ENCODE assay signal across 15 cellular contexts in genomic region chr7:155941688-155942087, GRCh38.
A peak's percentile ranks its signal among the peaks of the same experiment; 100 is the strongest.
DNase-seq lines count a peak whose midpoint lies in the region; ATAC-seq and TF ChIP-seq lines count a peak whose summit lies in the region.
"Had no signal": no experiment of that assay in that cellular context is flagged by ENCODE, and none has a peak within 500 bp of the region (broad histone marks: within the 10 kb centered on the region; RNA-seq: fewer than 3 reads in every experiment).

No MANE protein-coding gene starts in this region.

- H3K27ac ChIP-seq in endodermal cell (ENCODE audit: low read depth, low read length) (no peak overlapping the region), sigmoid colon (no peak overlapping the region)
- H3K27ac ChIP-seq: BLaER1 had no signal

- H3K9me3 ChIP-seq in endodermal cell (ENCODE audit: control insufficient read depth, low read length) (peaks cover 11% of the 10 kb centered on the region), sigmoid colon (peaks cover 0 to 1% (median 0%) of the 10 kb centered on the region in 4 donors)
- H3K9me3 ChIP-seq: Caco-2, HAP-1 had no signal

- TF ChIP-seq POLR2A in sigmoid colon (IDR thresholded peaks at IDR 0.05) = no peak

- no peaks in the 10 kb centered on the region for H3K4me1 Mint-ChIP-seq in endodermal cell
- H3K4me1 Mint-ChIP-seq in stimulated activated memory B cell treated with anti-CD40 and anti-IgM and Interleukin-4, amounts not matched to agents 10 μg/mL and 1 μg/mL and 100 μg/mL, for 72 hours = no peaks in the 10 kb centered on the region
- peaks cover 10% of the 10 kb centered on the region for H3K4me1 Mint-ChIP-seq in activated naive CD4-positive, alpha-beta T cell treated with anti-CD3 and anti-CD28 coated beads for 36 hours (ENCODE audit: low read depth)
- H3K4me1 Mint-ChIP-seq: CD8-positive, alpha-beta memory T cell had no signal

- CTCF ChIA-PET in activated naive CD4-positive, alpha-beta T cell treated with anti-CD3 and anti-CD28 coated beads for 36 hours (lab: Charles Lee) = no interaction called here

- DNase-seq in DMS79 treated with DMSO at 0.1 percent for 48 hours (lab: John Stamatoyannopoulos, UW) = peak; percentile 72
- DNase-seq in NCI-H187 (lab: John Stamatoyannopoulos, UW) = peak; percentile 36 to 65
- peak; percentile 23 for DNase-seq in endodermal cell
- DNase-seq in sigmoid colon = peak; percentile 22
- no peak for DNase-seq in cerebellar cortex (ENCODE audit: low spot score)
- no peak for DNase-seq in activated naive CD4-positive, alpha-beta T cell treated with anti-CD3 and anti-CD28 coated beads for 36 hours
- DNase-seq: AML-193; CD8-positive, alpha-beta memory T cell; DMS53 had no signal

- intact Hi-C loops in sigmoid colon (cut with DNase I) = no loop called here
- intact Hi-C loops in activated naive CD4-positive, alpha-beta T cell treated with anti-CD3 and anti-CD28 coated beads for 36 hours (cut with micrococcal nuclease) = loop anchor here (2.0 kb wide), 1 partner anchor 21 kb away; no protein-coding TSS in a partner anchor

- H3K36me3 ChIP-seq in endodermal cell (ENCODE audit: control insufficient read depth, insufficient read depth, low read length) (no peaks in the 10 kb centered on the region), sigmoid colon (no peaks in the 10 kb centered on the region)
- H3K36me3 ChIP-seq: BLaER1, HAP-1 had no signal

- H3K27me3 Mint-ChIP-seq in endodermal cell (ENCODE audit: insufficient read depth) = peaks cover 11% of the 10 kb centered on the region
- H3K27me3 Mint-ChIP-seq in stimulated activated memory B cell treated with anti-CD40 and anti-IgM and Interleukin-4, amounts not matched to agents 10 μg/mL and 1 μg/mL and 100 μg/mL, for 72 hours = peaks cover 9% of the 10 kb centered on the region
- H3K27me3 Mint-ChIP-seq in activated naive CD4-positive, alpha-beta T cell treated with anti-CD3 and anti-CD28 coated beads for 36 hours (ENCODE audit: low read depth) = peaks cover 5% of the 10 kb centered on the region

- TF ChIP-seq CTCF in endodermal cell (conservative IDR thresholded peaks at IDR 0.05) = no peak
- no peak for TF ChIP-seq CTCF in sigmoid colon (IDR thresholded peaks at IDR 0.05)

- H3K9me3 Mint-ChIP-seq in endodermal cell = peaks cover 20% of the 10 kb centered on the region
- H3K9me3 Mint-ChIP-seq in stimulated activated memory B cell treated with anti-CD40 and anti-IgM and Interleukin-4, amounts not matched to agents 10 μg/mL and 1 μg/mL and 100 μg/mL, for 72 hours = peaks cover 19% of the 10 kb centered on the region
- H3K9me3 Mint-ChIP-seq in activated naive CD4-positive, alpha-beta T cell treated with anti-CD3 and anti-CD28 coated beads for 36 hours = peaks cover 9% of the 10 kb centered on the region

- no peaks in the 10 kb centered on the region for H3K4me1 ChIP-seq in endodermal cell (ENCODE audit: control insufficient read depth, insufficient read depth, low read length)
- H3K4me1 ChIP-seq in sigmoid colon = no peaks in the 10 kb centered on the region
- H3K4me1 ChIP-seq: Caco-2, HAP-1 had no signal

- no peak for TF ChIP-seq EP300 in sigmoid colon (IDR thresholded peaks at IDR 0.05)

- H3K27me3 ChIP-seq in endodermal cell (ENCODE audit: control insufficient read depth, insufficient read depth, low read length, poor library complexity, severe bottlenecking) = peaks cover 23% of the 10 kb centered on the region
- H3K27me3 ChIP-seq in sigmoid colon = peaks cover 0 to 15% (median 0%) of the 10 kb centered on the region in 3 donors
- H3K27me3 ChIP-seq: BLaER1 had no signal

- no peak overlapping the region for H3K4me3 Mint-ChIP-seq in endodermal cell
- H3K4me3 Mint-ChIP-seq in stimulated activated memory B cell treated with anti-CD40 and anti-IgM and Interleukin-4, amounts not matched to agents 10 μg/mL and 1 μg/mL and 100 μg/mL, for 72 hours = no peak overlapping the region
- H3K4me3 Mint-ChIP-seq in activated naive CD4-positive, alpha-beta T cell treated with anti-CD3 and anti-CD28 coated beads for 36 hours = no peak overlapping the region
- H3K4me3 Mint-ChIP-seq: CD8-positive, alpha-beta memory T cell had no signal

- no peak for ATAC-seq in GM19328 (IDR thresholded peaks at IDR 0.05; ENCODE audit: unreplicated experiment)
- ATAC-seq in stimulated activated memory B cell treated with anti-CD40 and anti-IgM and Interleukin-4, amounts not matched to agents 10 μg/mL and 1 μg/mL and 100 μg/mL, for 72 hours = no peak
- ATAC-seq: HepG2 had no signal

- H3K4me3 ChIP-seq in endodermal cell (ENCODE audit: low read length) = no peak overlapping the region
- no peak overlapping the region for H3K4me3 ChIP-seq in sigmoid colon
- H3K4me3 ChIP-seq: BLaER1, HAP-1 had no signal

- H3K27ac Mint-ChIP-seq in endodermal cell = no peak overlapping the region
- no peak overlapping the region for H3K27ac Mint-ChIP-seq in stimulated activated memory B cell treated with anti-CD40 and anti-IgM and Interleukin-4, amounts not matched to agents 10 μg/mL and 1 μg/mL and 100 μg/mL, for 72 hours
- H3K27ac Mint-ChIP-seq in activated naive CD4-positive, alpha-beta T cell treated with anti-CD3 and anti-CD28 coated beads for 36 hours = no peak overlapping the region
- H3K27ac Mint-ChIP-seq: CD8-positive, alpha-beta memory T cell had no signal

- H3K9ac ChIP-seq in endodermal cell (ENCODE audit: extremely low read depth, low read length, poor library complexity, severe bottlenecking) = no peak overlapping the region
- H3K9ac ChIP-seq: BLaER1 had no signal

- no peaks in the 10 kb centered on the region for H3K36me3 Mint-ChIP-seq in endodermal cell (ENCODE audit: low read depth)
- no peaks in the 10 kb centered on the region for H3K36me3 Mint-ChIP-seq in stimulated activated memory B cell treated with anti-CD40 and anti-IgM and Interleukin-4, amounts not matched to agents 10 μg/mL and 1 μg/mL and 100 μg/mL, for 72 hours
- H3K36me3 Mint-ChIP-seq in activated naive CD4-positive, alpha-beta T cell treated with anti-CD3 and anti-CD28 coated beads for 36 hours (ENCODE audit: low read depth) = no peaks in the 10 kb centered on the region
- H3K36me3 Mint-ChIP-seq: CD8-positive, alpha-beta memory T cell had no signal

- 50 to 81% methylated on average over 1 to 4 of the region's 4 CpGs for WGBS in endodermal cell (ENCODE audit: insufficient coverage in 1 of 2, insufficient read length in 1 of 2), 2 experiments
- 42 to 60% methylated on average over 4 of the region's 4 CpGs for WGBS in sigmoid colon, 2 donors

Comparison
In these comparisons a context has a peak if more than half of its experiments do, and no peak if none do; other contexts are left out.
1. DNase-seq: peak in DMS79 treated with DMSO at 0.1 percent for 48 hours (single experiment), NCI-H187 (2 of 2), endodermal cell (single experiment) and sigmoid colon (single experiment); none in cerebellar cortex (single experiment) and activated naive CD4-positive, alpha-beta T cell treated with anti-CD3 and anti-CD28 coated beads for 36 hours (single experiment).